ENCODE assay signal across 18 cellular contexts in genomic region chr2:113963965-113964364, GRCh38.
DNase-seq lines count a peak whose midpoint lies in the region; ATAC-seq and TF ChIP-seq lines count a peak whose summit lies in the region.
"Had no signal": no experiment of that assay in that cellular context is flagged by ENCODE, and none has a peak within 500 bp of the region (broad histone marks: within the 10 kb centered on the region; RNA-seq: fewer than 3 reads in every experiment).

No MANE protein-coding gene starts in this region.

- peak overlapping the region; percentile 0; the same call in 1 of the 2 replicates for H3K9ac ChIP-seq in GM23248

- CTCF ChIA-PET in BJ (lab: Yijun Ruan, JAX): interaction anchor here (0.7 to 2.0 kb wide), 3 partner anchors 16 to 21 kb away, joined by 3 to 6 read pairs (median 3); no protein-coding TSS in a partner anchor

- DNase-seq in BJ (ENCODE audit: low read depth) (no peak), GM23248 (no peak), astrocyte of the cerebellum (ENCODE audit: low read depth) (no peak), osteoblast (ENCODE audit: insufficient read length, low spot score, missing footprints) (no peak), prostate gland (ENCODE audit: low spot score) (no peak), aorta (no peak)
- DNase-seq: activated CD4-positive, alpha-beta T cell treated with anti-CD3 and anti-CD28 coated beads for 1 hour; activated CD8-positive, alpha-beta memory T cell treated with anti-CD3 and anti-CD28 coated beads, Interleukin-2, amount 10 ng/mL, durations not matched to agents 7 days and 5 days; activated naive CD4-positive, alpha-beta T cell; CD8-positive, alpha-beta memory T cell; dorsolateral prefrontal cortex; NCI-H1436 treated with DMSO at 0.1 percent for 48 hours; NCI-H226; NK-92 treated with Interleukin-12 subunit alpha and Interleukin-12 subunit beta, amount 100 ng/mL, for 24 hours; nucleus accumbens; sigmoid colon; stimulated activated CD4-positive, alpha-beta T cell treated with anti-CD3 and anti-CD28 coated beads, Interleukin-2, amount 100 ng/mL, for 48 hours had no signal

- in situ Hi-C loops in GM23248 (cut with MboI) (no loop called here), astrocyte of the cerebellum (cut with HindIII; ENCODE audit: low sequenced_read_pairs) (no loop called here)

- TF ChIP-seq CTCF in BJ (IDR thresholded peaks at IDR 0.05; ENCODE audit: insufficient read depth, low read depth, low read length): 0 out of 2 replicates have a peak, but pooled peaks have one; percentile 10
- peak; percentile 9 for TF ChIP-seq CTCF in astrocyte of the cerebellum (IDR thresholded peaks at IDR 0.05; ENCODE audit: low read depth, low read length, missing control alignments)
- peak; percentile 9 for TF ChIP-seq CTCF in osteoblast (IDR thresholded peaks at IDR 0.05; ENCODE audit: extremely low read depth, low read depth, low read length)
- TF ChIP-seq CTCF in prostate gland (IDR thresholded peaks at IDR 0.05): no peak

- H3K4me2 ChIP-seq in GM23248 (ENCODE audit: unreplicated experiment): no peak overlapping the region
- no peak overlapping the region for H3K4me2 ChIP-seq in osteoblast (ENCODE audit: insufficient read depth, low read length)

- no peaks in the 10 kb centered on the region for H3K9me3 ChIP-seq in GM23248 (ENCODE audit: low read depth)
- no peaks in the 10 kb centered on the region for H3K9me3 ChIP-seq in osteoblast (ENCODE audit: low read depth, low read length)
- H3K9me3 ChIP-seq in prostate gland: no peaks in the 10 kb centered on the region
- no peaks in the 10 kb centered on the region for H3K9me3 ChIP-seq in aorta (ENCODE audit: control insufficient read depth, low read length)
- H3K9me3 ChIP-seq: sigmoid colon had no signal

- 58 to 60% methylated on average over 3 of the region's 3 CpGs for whole genome bisulfite sequencing in GM23248 (ENCODE audit: low coverage in 1 of 2, low lambda C conversion rate in 2 of 2, missing lambda C conversion rate in 2 of 2), 2 experiments
- WGBS in prostate gland: 77% methylated on average over 3 of the region's 3 CpGs
- WGBS in aorta, 2 donors: 70 to 71% methylated on average over 3 of the region's 3 CpGs

- H3K4me3 ChIP-seq in BJ (ENCODE audit: low read depth, low read length) (no peak overlapping the region), GM23248 (no peak overlapping the region), astrocyte of the cerebellum (ENCODE audit: low read depth, low read length) (no peak overlapping the region), osteoblast (ENCODE audit: insufficient read depth, low read length) (no peak overlapping the region), prostate gland (no peak overlapping the region), aorta (ENCODE audit: low read length in 2 of 2) (no peak overlapping the region)
- H3K4me3 ChIP-seq: dorsolateral prefrontal cortex, sigmoid colon had no signal

- H3K27me3 ChIP-seq in BJ (ENCODE audit: control insufficient read depth, insufficient read depth, low read length) (no peaks in the 10 kb centered on the region), GM23248 (replicated peaks; ENCODE audit: insufficient read depth) (no peaks in the 10 kb centered on the region), osteoblast (ENCODE audit: insufficient read depth, low read length) (no peaks in the 10 kb centered on the region), prostate gland (replicated peaks; ENCODE audit: insufficient read depth) (no peaks in the 10 kb centered on the region), aorta (ENCODE audit: control insufficient read depth in 1 of 2, insufficient read depth in 2 of 2, low read length in 1 of 2) (no peaks in the 10 kb centered on the region)
- H3K27me3 ChIP-seq: dorsolateral prefrontal cortex, sigmoid colon had no signal

- peaks cover 50% of the 10 kb centered on the region for H3K79me2 ChIP-seq in GM23248 (ENCODE audit: insufficient read depth)
- peaks cover 6% of the 10 kb centered on the region for H3K79me2 ChIP-seq in osteoblast (ENCODE audit: insufficient read depth, low read length)

- H3K9me2 ChIP-seq in GM23248 (ENCODE audit: insufficient read depth): no peaks in the 10 kb centered on the region

- peaks cover 38% of the 10 kb centered on the region for H3K4me1 ChIP-seq in GM23248 (ENCODE audit: insufficient read depth)
- H3K4me1 ChIP-seq in osteoblast (ENCODE audit: insufficient read depth, low read length): peaks cover 16% of the 10 kb centered on the region
- no peaks in the 10 kb centered on the region for H3K4me1 ChIP-seq in prostate gland (replicated peaks)
- peaks cover 0 to 10% of the 10 kb centered on the region in 2 donors for H3K4me1 ChIP-seq in aorta (ENCODE audit: control insufficient read depth in 1 of 2, insufficient read depth in 2 of 2, low read length in 2 of 2)

- no peak for TF ChIP-seq POLR2A in prostate gland (IDR thresholded peaks at IDR 0.05)

- H4K20me1 ChIP-seq in GM23248 (ENCODE audit: insufficient read depth) (no peaks in the 10 kb centered on the region), osteoblast (ENCODE audit: insufficient read depth, low read length) (peaks cover 9% of the 10 kb centered on the region)

- POLR2A ChIA-PET in BJ (lab: Charles Lee): no interaction called here

- H3F3A ChIP-seq in GM23248 (ENCODE audit: insufficient read depth): peaks cover 65% of the 10 kb centered on the region

- H3K36me3 ChIP-seq in BJ (ENCODE audit: control insufficient read depth, insufficient read depth, low read length): peaks cover 1% of the 10 kb centered on the region; the same call in 1 of the 2 replicates
- H3K36me3 ChIP-seq in GM23248 (ENCODE audit: low read depth): peaks cover 36% of the 10 kb centered on the region
- H3K36me3 ChIP-seq in osteoblast (ENCODE audit: insufficient read depth, low read length): peaks cover 22% of the 10 kb centered on the region
- no peaks in the 10 kb centered on the region for H3K36me3 ChIP-seq in prostate gland
- H3K36me3 ChIP-seq in aorta (ENCODE audit: control insufficient read depth in 1 of 2, insufficient read depth in 2 of 2, low read length in 1 of 2): no peaks in the 10 kb centered on the region

- intact Hi-C loops in prostate gland (cut with DNase I) (no loop called here), aorta (cut with DNase I) (loop anchor here in 1 of 2 donors (10.0 kb wide), 1 partner anchor 209 kb away; the partner anchor contains the start of gene SLC35F5)

- no peak overlapping the region for H2AFZ ChIP-seq in GM23248
- H2AFZ ChIP-seq in osteoblast (ENCODE audit: low read length): no peak overlapping the region

- ATAC-seq in GM18873 (IDR thresholded peaks at IDR 0.05; ENCODE audit: low FRiP score, unreplicated experiment) (no peak), aorta (ENCODE audit: low FRiP score) (no peak)
- ATAC-seq: activated CD8-positive, alpha-beta memory T cell treated with anti-CD3 and anti-CD28 coated beads, Interleukin-2, amount 10 ng/mL, durations not matched to agents 7 days and 5 days had no signal

- H3K27ac ChIP-seq in GM23248 (no peak overlapping the region; the same call in 1 of the 2 replicates), osteoblast (ENCODE audit: low read depth, low read length) (peak overlapping the region; percentile 4), prostate gland (no peak overlapping the region), aorta (ENCODE audit: low read depth in 1 of 2, low read length in 2 of 2) (no peak overlapping the region)
- H3K27ac ChIP-seq: dorsolateral prefrontal cortex, sigmoid colon had no signal

Comparison
In these comparisons a context has a peak if more than half of its experiments do, and no peak if none do; other contexts are left out.
1. CTCF ChIP-seq: peak in BJ (single experiment), astrocyte of the cerebellum (single experiment) and osteoblast (single experiment); none in prostate gland (0 of 4).